1 cellular context compared by ENCODE assay signal in genomic region chr10:31031666-31032514, GRCh38.
TF ChIP-seq lines count a peak whose summit lies in the region.

TSS of gene ZNF438 (minus strand) at chr10:31031865. CDS start at chr10:30877034, 154,831 bp downstream.

TF ChIP-seq in HepG2, 621 proteins besides CTCF, POLR2A, EP300 and RAD21 (continued from another document and continues in another):
- TF ChIP-seq SNAPC4 (CRISPR knock-in tag; IDR thresholded peaks at IDR 0.05), result 0 out of 2 replicates have a peak, but pooled peaks have one; percentile 46
- TF ChIP-seq MXI1 (IDR thresholded peaks at IDR 0.05; ENCODE audit: borderline replicate concordance, low read depth, low read length), result peak; percentile 14; the same call in 1 of the 3 replicates
- TF ChIP-seq ZKSCAN8 (CRISPR knock-in tag; IDR thresholded peaks at IDR 0.05; ENCODE audit: borderline replicate concordance), result no peak
- TF ChIP-seq U2AF1 (optimal IDR thresholded peaks at IDR 0.05; ENCODE audit: low read depth, low read length), result no peak
- TF ChIP-seq, protein P1, sequence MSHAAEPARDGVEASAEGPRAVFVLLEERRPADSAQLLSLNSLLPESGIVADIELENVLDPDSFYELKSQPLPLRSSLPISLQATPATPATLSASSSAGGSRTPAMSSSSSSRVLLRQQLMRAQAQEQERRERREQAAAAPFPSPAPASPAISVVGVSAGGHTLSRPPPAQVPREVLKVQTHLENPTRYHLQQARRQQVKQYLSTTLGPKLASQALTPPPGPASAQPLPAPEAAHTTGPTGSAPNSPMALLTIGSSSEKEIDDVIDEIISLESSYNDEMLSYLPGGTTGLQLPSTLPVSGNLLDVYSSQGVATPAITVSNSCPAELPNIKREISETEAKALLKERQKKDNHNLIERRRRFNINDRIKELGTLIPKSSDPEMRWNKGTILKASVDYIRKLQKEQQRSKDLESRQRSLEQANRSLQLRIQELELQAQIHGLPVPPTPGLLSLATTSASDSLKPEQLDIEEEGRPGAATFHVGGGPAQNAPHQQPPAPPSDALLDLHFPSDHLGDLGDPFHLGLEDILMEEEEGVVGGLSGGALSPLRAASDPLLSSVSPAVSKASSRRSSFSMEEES (CRISPR knock-in tag; IDR thresholded peaks at IDR 0.05), result peak; percentile 35; the same call in 1 of the 2 replicates
- TF ChIP-seq EZH2 (conservative IDR thresholded peaks at IDR 0.05; ENCODE audit: low read depth, low read length), result no peak
- TF ChIP-seq NR1H2 (CRISPR knock-in tag; IDR thresholded peaks at IDR 0.05; ENCODE audit: borderline replicate concordance, low read depth), result no peak
- TF ChIP-seq ZNF768 (CRISPR knock-in tag; IDR thresholded peaks at IDR 0.05), result peak; percentile 55; the same call in 1 of the 2 replicates
- 0 out of 2 replicates have a peak, but pooled peaks have one; percentile 23 for TF ChIP-seq NFAT5 (CRISPR knock-in tag; IDR thresholded peaks at IDR 0.05)
- peak; percentile 49; the same call in 1 of the 2 replicates for TF ChIP-seq ATF7-NPFF (CRISPR knock-in tag; IDR thresholded peaks at IDR 0.05; ENCODE audit: low read depth)
- TF ChIP-seq FOSL1 (CRISPR knock-in tag; IDR thresholded peaks at IDR 0.05; ENCODE audit: borderline replicate concordance), result no peak
- no peak for TF ChIP-seq SMARCE1 (IDR thresholded peaks at IDR 0.05; ENCODE audit: borderline replicate concordance)
- no peak for TF ChIP-seq ZNF431 (CRISPR knock-in tag; IDR thresholded peaks at IDR 0.05; ENCODE audit: borderline replicate concordance, low read depth)
- no peak for TF ChIP-seq KDM6A (CRISPR knock-in tag; IDR thresholded peaks at IDR 0.05; ENCODE audit: low read depth)
- no peak for TF ChIP-seq NFE2 (CRISPR knock-in tag; IDR thresholded peaks at IDR 0.05)
- TF ChIP-seq AGO2 (optimal IDR thresholded peaks at IDR 0.05; ENCODE audit: low read depth, low read length), result peak; percentile 48
- peak; percentile 82 for TF ChIP-seq PHF8 (CRISPR knock-in tag; IDR thresholded peaks at IDR 0.05)
- TF ChIP-seq DNMT3B (CRISPR knock-in tag; conservative IDR thresholded peaks at IDR 0.05), result 0 out of 2 replicates have a peak, but pooled peaks have one; percentile 86
- TF ChIP-seq, protein P2, sequence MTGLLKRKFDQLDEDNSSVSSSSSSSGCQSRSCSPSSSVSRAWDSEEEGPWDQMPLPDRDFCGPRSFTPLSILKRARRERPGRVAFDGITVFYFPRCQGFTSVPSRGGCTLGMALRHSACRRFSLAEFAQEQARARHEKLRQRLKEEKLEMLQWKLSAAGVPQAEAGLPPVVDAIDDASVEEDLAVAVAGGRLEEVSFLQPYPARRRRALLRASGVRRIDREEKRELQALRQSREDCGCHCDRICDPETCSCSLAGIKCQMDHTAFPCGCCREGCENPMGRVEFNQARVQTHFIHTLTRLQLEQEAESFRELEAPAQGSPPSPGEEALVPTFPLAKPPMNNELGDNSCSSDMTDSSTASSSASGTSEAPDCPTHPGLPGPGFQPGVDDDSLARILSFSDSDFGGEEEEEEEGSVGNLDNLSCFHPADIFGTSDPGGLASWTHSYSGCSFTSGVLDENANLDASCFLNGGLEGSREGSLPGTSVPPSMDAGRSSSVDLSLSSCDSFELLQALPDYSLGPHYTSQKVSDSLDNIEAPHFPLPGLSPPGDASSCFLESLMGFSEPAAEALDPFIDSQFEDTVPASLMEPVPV (CRISPR knock-in tag; IDR thresholded peaks at IDR 0.05), result peak; percentile 73; the same call in 1 of the 2 replicates
- TF ChIP-seq, protein P3, sequence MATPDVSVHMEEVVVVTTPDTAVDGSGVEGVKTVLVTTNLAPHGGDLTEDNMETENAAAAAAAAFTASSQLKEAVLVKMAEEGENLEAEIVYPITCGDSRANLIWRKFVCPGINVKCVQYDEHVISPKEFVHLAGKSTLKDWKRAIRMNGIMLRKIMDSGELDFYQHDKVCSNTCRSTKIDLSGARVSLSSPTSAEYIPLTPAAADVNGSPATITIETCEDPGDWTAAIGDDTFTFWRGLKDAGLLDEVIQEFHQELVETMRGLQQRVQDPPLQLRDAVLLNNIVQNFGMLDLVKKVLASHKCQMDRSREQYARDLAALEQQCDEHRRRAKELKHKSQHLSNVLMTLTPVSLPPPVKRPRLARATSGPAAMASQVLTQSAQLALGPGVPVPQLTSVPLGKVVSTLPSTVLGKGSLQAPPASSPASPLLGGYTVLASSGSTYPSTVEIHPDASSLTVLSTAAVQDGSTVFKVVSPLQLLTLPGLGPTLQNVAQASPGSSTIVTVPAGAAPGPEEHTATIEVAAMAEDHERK (CRISPR knock-in tag; IDR thresholded peaks at IDR 0.05; ENCODE audit: low read depth), result 0 out of 2 replicates have a peak, but pooled peaks have one; percentile 22
- TF ChIP-seq ETV5 (CRISPR knock-in tag; IDR thresholded peaks at IDR 0.05; ENCODE audit: borderline replicate concordance), result 0 out of 2 replicates have a peak, but pooled peaks have one; percentile 1
- TF ChIP-seq, protein P4, sequence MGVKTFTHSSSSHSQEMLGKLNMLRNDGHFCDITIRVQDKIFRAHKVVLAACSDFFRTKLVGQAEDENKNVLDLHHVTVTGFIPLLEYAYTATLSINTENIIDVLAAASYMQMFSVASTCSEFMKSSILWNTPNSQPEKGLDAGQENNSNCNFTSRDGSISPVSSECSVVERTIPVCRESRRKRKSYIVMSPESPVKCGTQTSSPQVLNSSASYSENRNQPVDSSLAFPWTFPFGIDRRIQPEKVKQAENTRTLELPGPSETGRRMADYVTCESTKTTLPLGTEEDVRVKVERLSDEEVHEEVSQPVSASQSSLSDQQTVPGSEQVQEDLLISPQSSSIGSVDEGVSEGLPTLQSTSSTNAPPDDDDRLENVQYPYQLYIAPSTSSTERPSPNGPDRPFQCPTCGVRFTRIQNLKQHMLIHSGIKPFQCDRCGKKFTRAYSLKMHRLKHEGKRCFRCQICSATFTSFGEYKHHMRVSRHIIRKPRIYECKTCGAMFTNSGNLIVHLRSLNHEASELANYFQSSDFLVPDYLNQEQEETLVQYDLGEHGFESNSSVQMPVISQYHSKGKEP (CRISPR knock-in tag; IDR thresholded peaks at IDR 0.05), result no peak; the same call in 1 of the 2 replicates
- TF ChIP-seq SIX1 (CRISPR knock-in tag; IDR thresholded peaks at IDR 0.05; ENCODE audit: borderline replicate concordance), result no peak
- peak in 1 of 2 experiments; percentile 87; a peak in 2 of 4 replicates for TF ChIP-seq NR2F1 (CRISPR knock-in tag; IDR thresholded peaks at IDR 0.05)
- TF ChIP-seq THAP7 (CRISPR knock-in tag; IDR thresholded peaks at IDR 0.05), result no peak
- TF ChIP-seq CSRNP2 (CRISPR knock-in tag; conservative IDR thresholded peaks at IDR 0.05; ENCODE audit: low read depth), result no peak
- TF ChIP-seq MAZ (IDR thresholded peaks at IDR 0.05; ENCODE audit: borderline replicate concordance, low read depth, low read length), result peak; percentile 77
- no peak; the same call in 1 of the 2 replicates for TF ChIP-seq MAZ (CRISPR knock-in tag; IDR thresholded peaks at IDR 0.05; ENCODE audit: low read depth)
- TF ChIP-seq GATAD2A (CRISPR knock-in tag; IDR thresholded peaks at IDR 0.05), result no peak; the same call in 1 of the 2 replicates
- no peak for TF ChIP-seq ZFP36L1 (CRISPR knock-in tag; IDR thresholded peaks at IDR 0.05)
- no peak for TF ChIP-seq HNRNPH1 (optimal IDR thresholded peaks at IDR 0.05; ENCODE audit: low read depth, low read length)
- TF ChIP-seq ZNF773 (CRISPR knock-in tag; IDR thresholded peaks at IDR 0.05; ENCODE audit: borderline replicate concordance), result no peak
- TF ChIP-seq CEBPB (IDR thresholded peaks at IDR 0.05; ENCODE audit: borderline replicate concordance, low read depth, low read length), result no peak
- TF ChIP-seq ZNF382 (CRISPR knock-in tag; IDR thresholded peaks at IDR 0.05; ENCODE audit: borderline replicate concordance), result no peak
- TF ChIP-seq, protein P5, sequence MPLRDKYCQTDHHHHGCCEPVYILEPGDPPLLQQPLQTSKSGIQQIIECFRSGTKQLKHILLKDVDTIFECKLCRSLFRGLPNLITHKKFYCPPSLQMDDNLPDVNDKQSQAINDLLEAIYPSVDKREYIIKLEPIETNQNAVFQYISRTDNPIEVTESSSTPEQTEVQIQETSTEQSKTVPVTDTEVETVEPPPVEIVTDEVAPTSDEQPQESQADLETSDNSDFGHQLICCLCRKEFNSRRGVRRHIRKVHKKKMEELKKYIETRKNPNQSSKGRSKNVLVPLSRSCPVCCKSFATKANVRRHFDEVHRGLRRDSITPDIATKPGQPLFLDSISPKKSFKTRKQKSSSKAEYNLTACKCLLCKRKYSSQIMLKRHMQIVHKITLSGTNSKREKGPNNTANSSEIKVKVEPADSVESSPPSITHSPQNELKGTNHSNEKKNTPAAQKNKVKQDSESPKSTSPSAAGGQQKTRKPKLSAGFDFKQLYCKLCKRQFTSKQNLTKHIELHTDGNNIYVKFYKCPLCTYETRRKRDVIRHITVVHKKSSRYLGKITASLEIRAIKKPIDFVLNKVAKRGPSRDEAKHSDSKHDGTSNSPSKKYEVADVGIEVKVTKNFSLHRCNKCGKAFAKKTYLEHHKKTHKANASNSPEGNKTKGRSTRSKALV (CRISPR knock-in tag; IDR thresholded peaks at IDR 0.05), result no peak
- TF ChIP-seq NFYC (CRISPR knock-in tag; IDR thresholded peaks at IDR 0.05), result no peak
